In the genomic region with DNA sequence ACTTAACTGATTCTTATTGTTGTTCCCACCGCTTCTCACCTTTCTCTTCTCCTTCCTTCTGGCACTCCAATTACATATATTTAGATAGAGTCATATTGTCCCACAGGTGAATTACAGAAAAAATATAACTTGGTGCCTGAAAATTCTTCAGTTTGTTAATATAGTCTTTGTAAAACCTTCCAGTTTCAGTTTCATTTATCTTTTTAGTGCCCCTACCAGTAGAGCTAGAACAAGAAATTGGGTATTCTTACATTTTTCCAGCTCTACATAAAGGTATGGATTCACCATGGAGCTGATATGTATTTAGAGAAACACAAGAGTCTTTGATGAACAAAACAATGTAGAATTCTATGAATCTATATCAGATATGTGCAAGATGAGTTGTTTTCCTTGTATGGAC, we compare ENCODE assay signal across 16 cellular contexts. TPM values are rescaled to one million over a fixed set of nuclear protein-coding genes. Genes with fewer than 3 reads are reported as not detected.
DNase-seq lines count a peak whose midpoint lies in the region; ATAC-seq and TF ChIP-seq lines count a peak whose summit lies in the region.
"Had no signal": no experiment of that assay in that cellular context is flagged by ENCODE, and none has a peak within 500 bp of the region (broad histone marks: within the 10 kb centered on the region; RNA-seq: fewer than 3 reads in every experiment).

No MANE protein-coding gene starts in this region.

- ATAC-seq in stimulated activated naive CD8-positive, alpha-beta T cell treated with anti-CD3 and anti-CD28 coated beads, Interleukin-15, Interleukin-2, amounts not matched to agents 100 U/mL and 50 U/mL, for 24 hours, result no peak
- peak; percentile 59 for ATAC-seq in GM21619 (IDR thresholded peaks at IDR 0.05; ENCODE audit: unreplicated experiment)
- ATAC-seq in activated T-helper 17 cell treated with anti-CD3 and anti-CD28 coated beads, Interleukin-2, amount 50 U/mL, for 72 hours (replicated peaks), result no peak
- ATAC-seq: left ventricle myocardium superior had no signal

- H3K4me3 ChIP-seq in esophagus muscularis mucosa (no peak overlapping the region), testis (no peak overlapping the region)
- H3K4me3 ChIP-seq: adrenal gland had no signal

- H3K4me1 ChIP-seq in esophagus muscularis mucosa, result no peaks in the 10 kb centered on the region
- H3K4me1 ChIP-seq in testis, result no peaks in the 10 kb centered on the region

- TF ChIP-seq CTCF in esophagus muscularis mucosa (IDR thresholded peaks at IDR 0.05) (no peak), testis (IDR thresholded peaks at IDR 0.05) (no peak)

- peak overlapping the region; percentile 5 for H3K27ac Mint-ChIP-seq in stimulated activated naive CD8-positive, alpha-beta T cell treated with anti-CD3 and anti-CD28 coated beads, Interleukin-15, Interleukin-2, amounts not matched to agents 100 ng/mL and 50 ng/mL, for 24 hours
- no peak overlapping the region for H3K27ac Mint-ChIP-seq in activated T-helper 17 cell treated with anti-CD3 and anti-CD28 coated beads, Interleukin-2, amount 50 U/mL, for 72 hours

- intact Hi-C loops in esophagus muscularis mucosa (cut with DNase I) (no loop called here), testis (cut with DNase I; ENCODE audit: low total_unique reads) (no loop called here)

- 98% methylated on average over 1 of the region's 1 CpG for WGBS in esophagus muscularis mucosa
- WGBS in testis, 2 donors, result 93 to 98% methylated on average over 1 of the region's 1 CpG

- peaks cover 0 to 13% (median 8%) of the 10 kb centered on the region in 4 donors for H3K9me3 ChIP-seq in esophagus muscularis mucosa
- no peaks in the 10 kb centered on the region for H3K9me3 ChIP-seq in testis

- no peak overlapping the region for H3K27ac ChIP-seq in esophagus muscularis mucosa (replicated peaks in 1 of 4)
- H3K27ac ChIP-seq in testis, result no peak overlapping the region
- H3K27ac ChIP-seq: adrenal gland, WERI-Rb-1 had no signal

- no peaks in the 10 kb centered on the region for H3K27me3 ChIP-seq in esophagus muscularis mucosa
- no peaks in the 10 kb centered on the region for H3K27me3 ChIP-seq in testis
- H3K27me3 ChIP-seq: adrenal gland had no signal

- H3K27me3 Mint-ChIP-seq in stimulated activated naive CD8-positive, alpha-beta T cell treated with anti-CD3 and anti-CD28 coated beads, Interleukin-15, Interleukin-2, amounts not matched to agents 100 ng/mL and 50 ng/mL, for 24 hours, result no peaks in the 10 kb centered on the region
- H3K27me3 Mint-ChIP-seq in activated T-helper 17 cell treated with anti-CD3 and anti-CD28 coated beads, Interleukin-2, amount 50 U/mL, for 72 hours, result no peaks in the 10 kb centered on the region

- H3K9me3 Mint-ChIP-seq in stimulated activated naive CD8-positive, alpha-beta T cell treated with anti-CD3 and anti-CD28 coated beads, Interleukin-15, Interleukin-2, amounts not matched to agents 100 ng/mL and 50 ng/mL, for 24 hours, result peaks cover 6% of the 10 kb centered on the region
- peaks cover 7% of the 10 kb centered on the region for H3K9me3 Mint-ChIP-seq in activated T-helper 17 cell treated with anti-CD3 and anti-CD28 coated beads, Interleukin-2, amount 50 U/mL, for 72 hours

- no peak overlapping the region for H3K4me3 Mint-ChIP-seq in stimulated activated naive CD8-positive, alpha-beta T cell treated with anti-CD3 and anti-CD28 coated beads, Interleukin-15, Interleukin-2, amounts not matched to agents 100 ng/mL and 50 ng/mL, for 24 hours
- H3K4me3 Mint-ChIP-seq in activated T-helper 17 cell treated with anti-CD3 and anti-CD28 coated beads, Interleukin-2, amount 50 U/mL, for 72 hours, result peak overlapping the region; percentile 26

- DNase-seq in stimulated activated naive CD8-positive, alpha-beta T cell treated with anti-CD3 and anti-CD28 coated beads, Interleukin-15, Interleukin-2, amounts not matched to agents 100 U/mL and 50 U/mL, for 24 hours, result no peak
- DNase-seq in esophagus muscularis mucosa (ENCODE audit: extremely low spot score) (no peak), mesenteric fat pad (ENCODE audit: low spot score) (no peak), testis (no peak)
- DNase-seq: adrenal gland; DMS 273 treated with DMSO at 0.1 percent for 48 hours; left ventricle myocardium superior; NCI-H1694 treated with DMSO at 0.1 percent for 48 hours; NCI-H345; NK-92 treated with Interleukin-12 subunit alpha and Interleukin-12 subunit beta, amount 100 ng/mL, for 24 hours; RPMI8226; stimulated activated CD4-positive, alpha-beta T cell treated with anti-CD3 and anti-CD28 coated beads, Interleukin-1b, Interleukin-23, amount 100 ng/mL, for 48 hours; WERI-Rb-1 had no signal

- no peak for TF ChIP-seq POLR2A in esophagus muscularis mucosa (IDR thresholded peaks at IDR 0.05; ENCODE audit: low read depth)
- TF ChIP-seq POLR2A in testis (IDR thresholded peaks at IDR 0.05), result no peak

- H3K4me1 Mint-ChIP-seq in stimulated activated naive CD8-positive, alpha-beta T cell treated with anti-CD3 and anti-CD28 coated beads, Interleukin-15, Interleukin-2, amounts not matched to agents 100 ng/mL and 50 ng/mL, for 24 hours (ENCODE audit: low read depth), result peaks cover 14% of the 10 kb centered on the region
- peaks cover 9% of the 10 kb centered on the region for H3K4me1 Mint-ChIP-seq in activated T-helper 17 cell treated with anti-CD3 and anti-CD28 coated beads, Interleukin-2, amount 50 U/mL, for 72 hours

- H3K36me3 ChIP-seq in esophagus muscularis mucosa (no peaks in the 10 kb centered on the region), testis (ENCODE audit: low read depth, missing control alignments) (no peaks in the 10 kb centered on the region)
- H3K36me3 ChIP-seq: adrenal gland, WERI-Rb-1 had no signal

- H3K36me3 Mint-ChIP-seq in stimulated activated naive CD8-positive, alpha-beta T cell treated with anti-CD3 and anti-CD28 coated beads, Interleukin-15, Interleukin-2, amounts not matched to agents 100 ng/mL and 50 ng/mL, for 24 hours (ENCODE audit: low read depth), result peaks cover 51% of the 10 kb centered on the region
- H3K36me3 Mint-ChIP-seq in activated T-helper 17 cell treated with anti-CD3 and anti-CD28 coated beads, Interleukin-2, amount 50 U/mL, for 72 hours (ENCODE audit: low read depth), result peaks cover 55% of the 10 kb centered on the region

- no peak for TF ChIP-seq EP300 in esophagus muscularis mucosa (IDR thresholded peaks at IDR 0.05)

RNA-seq across cellular contexts. Expression of gene MANEA, which starts 10.7 kb away (rescaled TPM):
- total RNA-seq in activated T-helper 17 cell treated with anti-CD3 and anti-CD28 coated beads, Interleukin-2, amount 50 U/mL, for 72 hours, result 10 to 100 TPM; 13.4 to 18.6 TPM
- 1 to 10 TPM; 7.0 to 8.9 (median 7.8) TPM for total RNA-seq in esophagus muscularis mucosa
- 16.0 TPM for total RNA-seq in mesenteric fat pad
- total RNA-seq in testis, result 10 to 100 TPM; 11.3 to 13.0 TPM
- polyA plus RNA-seq in testis (ENCODE audit: insufficient read depth, low read depth, low replicate concordance), result 10.9 TPM
